20 cellular contexts compared by ENCODE assay signal in the genomic region with DNA sequence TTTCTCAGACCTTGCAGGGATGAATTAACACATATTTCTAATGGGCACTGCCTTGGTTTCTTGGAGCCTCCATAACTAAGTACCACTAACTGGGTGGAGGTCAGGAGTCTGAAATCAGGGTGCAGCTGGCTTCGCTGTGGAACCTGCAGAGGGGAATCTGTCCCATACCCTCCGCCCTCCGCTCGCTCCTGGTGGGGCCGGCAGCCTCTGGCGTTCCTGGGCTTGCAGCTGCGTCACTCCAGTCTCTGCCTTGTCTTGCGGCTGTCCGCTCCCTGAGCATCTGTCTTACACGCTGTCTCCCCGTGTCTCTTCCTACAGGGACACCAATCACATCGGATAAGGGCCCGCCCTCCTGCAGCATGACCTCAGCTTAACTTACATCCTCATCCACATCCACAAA. TPM values are rescaled to one million over a fixed set of nuclear protein-coding genes. Genes with fewer than 3 reads are reported as not detected.
"Had no signal": no experiment of that assay in that cellular context is flagged by ENCODE, and none has a peak within 500 bp of the region (broad histone marks: within the 10 kb centered on the region; RNA-seq: fewer than 3 reads in every experiment).

No MANE protein-coding gene starts in this region.

- H3K9ac ChIP-seq: SK-N-SH had no signal

- H3K27ac ChIP-seq: RWPE1 had no signal

- H3K9me3 ChIP-seq: SK-N-SH had no signal

- DNase-seq: KBM-7, MV-4-11, NCI-H1048, NCI-H1105, NCI-H1417, NCI-H1436 treated with DMSO at 0.1 percent for 48 hours, NCI-H1694, NCI-H187 treated with DMSO at 0.1 percent for 48 hours, NCI-H2029 treated with DMSO at 0.1 percent for 48 hours, NCI-H2171 treated with DMSO at 0.1 percent for 48 hours, NCI-H345, NCI-H446 treated with DMSO at 0.1 percent for 48 hours, NCI-H510A treated with DMSO at 0.1 percent for 48 hours, NCI-H526, SHP77, SK-N-SH had no signal

- H3K4me2 ChIP-seq: SK-N-SH had no signal

- FAIRE-seq: RCC 7860 had no signal

RNA-seq across cellular contexts. Expression of gene NTNG2, which starts 45.3 kb away (rescaled TPM):
- total RNA-seq: HT-29, MCF 10A had no signal
